In the genomic region with DNA sequence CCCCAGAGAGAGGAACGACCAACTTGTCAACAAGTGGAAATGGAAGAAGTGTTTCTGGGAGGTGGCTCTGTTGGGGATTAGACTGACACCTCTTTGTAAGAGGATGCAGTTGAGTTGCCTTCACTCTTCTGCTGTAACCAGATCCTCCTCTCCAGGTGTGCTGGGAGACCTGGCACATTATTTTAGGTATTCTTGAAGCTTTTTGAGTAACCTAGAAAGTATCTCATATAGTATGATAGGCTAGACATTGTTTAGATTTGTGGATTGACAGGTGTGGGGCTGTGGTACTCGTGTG, we compare ENCODE assay signal across 15 cellular contexts. TPM values are rescaled to one million over a fixed set of nuclear protein-coding genes. Genes with fewer than 3 reads are reported as not detected.
DNase-seq lines count a peak whose midpoint lies in the region; ATAC-seq and TF ChIP-seq lines count a peak whose summit lies in the region.
"Had no signal": no experiment of that assay in that cellular context is flagged by ENCODE, and none has a peak within 500 bp of the region (broad histone marks: within the 10 kb centered on the region; RNA-seq: fewer than 3 reads in every experiment).

No MANE protein-coding gene starts in this region.

- H3K27ac ChIP-seq in DOHH2 (ENCODE audit: low read depth, low read length) (no peak overlapping the region), stomach (peak overlapping the region in 1 of 5 donors; percentile 29)
- H3K27ac ChIP-seq: C4-2B, skin epidermis had no signal

- CTCF ChIA-PET in activated CD8-positive, alpha-beta T cell treated with anti-CD3 and anti-CD28 coated beads for 36 hours (lab: Charles Lee): interaction anchor here (1.7 kb wide), 1 partner anchor 14 kb away, joined by 5 read pairs; no protein-coding TSS in a partner anchor

- no peaks in the 10 kb centered on the region for H3K9me2 ChIP-seq in DOHH2 (replicated peaks; ENCODE audit: control insufficient read depth, low read length)

- peaks cover 6% of the 10 kb centered on the region for H3K36me3 Mint-ChIP-seq in T-helper 1 cell treated with Interleukin-12 subunit alpha and Interleukin-12 subunit beta and Interleukin-4 antibody, amounts not matched to agents 30 μg/mL and 1 μg/mL, for 36 hours (ENCODE audit: low read depth)
- peaks cover 4% of the 10 kb centered on the region for H3K36me3 Mint-ChIP-seq in activated CD8-positive, alpha-beta T cell treated with anti-CD3 and anti-CD28 coated beads for 36 hours (ENCODE audit: low read depth)
- H3K36me3 Mint-ChIP-seq in naive B cell: peaks cover 8 to 10% of the 10 kb centered on the region in 2 donors

- TF ChIP-seq CTCF in DOHH2 (IDR thresholded peaks at IDR 0.05; ENCODE audit: low read depth, low read length, poor library complexity, severe bottlenecking) (no peak), stomach (IDR thresholded peaks at IDR 0.05) (no peak)
- no peak for TF ChIP-seq CTCF in activated CD8-positive, alpha-beta T cell treated with anti-CD3 and anti-CD28 coated beads for 36 hours (IDR thresholded peaks at IDR 0.05)

- intact Hi-C loops in activated CD8-positive, alpha-beta T cell treated with anti-CD3 and anti-CD28 coated beads for 36 hours (cut with micrococcal nuclease): no loop called here
- intact Hi-C loops in stomach (cut with DNase I; ENCODE audit: low total_unique reads): no loop called here

- H3K4me2 ChIP-seq in DOHH2 (ENCODE audit: low read length): peak overlapping the region; percentile 41

- WGBS in stomach, 5 donors: 47 to 52% (median 49%) methylated on average over 2 of the region's 2 CpGs

- DNase-seq in T-helper 1 cell (no peak), naive B cell (no peak), stomach (no peak), 8988T (no peak)
- no peak for DNase-seq in activated CD8-positive, alpha-beta T cell treated with anti-CD3 and anti-CD28 coated beads for 36 hours
- DNase-seq: heart left ventricle, NCI-H345, nephron progenitor cell, SW 1271 had no signal

- TF ChIP-seq EP300 in stomach (IDR thresholded peaks at IDR 0.05): no peak

- ATAC-seq in activated CD8-positive, alpha-beta T cell treated with anti-CD3 and anti-CD28 coated beads for 36 hours: no peak
- no peak for ATAC-seq in naive B cell (ENCODE audit: low read depth in 2 of 2)
- ATAC-seq in HG02852 (IDR thresholded peaks at IDR 0.05; ENCODE audit: unreplicated experiment): no peak

- no peak for TF ChIP-seq POLR2A in stomach (IDR thresholded peaks at IDR 0.05)

- H3K4me1 ChIP-seq in DOHH2 (ENCODE audit: control insufficient read depth, low read length) (peaks cover 42% of the 10 kb centered on the region), stomach (peaks cover 0 to 36% (median 14%) of the 10 kb centered on the region in 4 donors)

- peaks cover 5% of the 10 kb centered on the region; the same call in 1 of the 2 replicates for H3K36me3 ChIP-seq in DOHH2 (ENCODE audit: control insufficient read depth, low read length)
- H3K36me3 ChIP-seq in stomach: no peaks in the 10 kb centered on the region
- H3K36me3 ChIP-seq: heart left ventricle had no signal

- H4K20me1 ChIP-seq in DOHH2 (ENCODE audit: control insufficient read depth, insufficient read depth, low read depth, low read length): peaks cover 4% of the 10 kb centered on the region; the same call in 1 of the 2 replicates

- peaks cover 27% of the 10 kb centered on the region for H3K4me1 Mint-ChIP-seq in T-helper 1 cell treated with Interleukin-12 subunit alpha and Interleukin-12 subunit beta and Interleukin-4 antibody, amounts not matched to agents 30 μg/mL and 1 μg/mL, for 36 hours (ENCODE audit: low read depth)
- H3K4me1 Mint-ChIP-seq in activated CD8-positive, alpha-beta T cell treated with anti-CD3 and anti-CD28 coated beads for 36 hours (ENCODE audit: low read depth): peaks cover 30% of the 10 kb centered on the region
- peaks cover 57 to 69% (median 66%) of the 10 kb centered on the region in 3 donors for H3K4me1 Mint-ChIP-seq in naive B cell

- POLR2A ChIA-PET in activated CD8-positive, alpha-beta T cell treated with anti-CD3 and anti-CD28 coated beads for 36 hours (lab: Charles Lee): interaction anchor here (0.6 kb wide), 1 partner anchor 388 kb away, joined by 3 read pairs; no protein-coding TSS in a partner anchor

- peaks cover 4% of the 10 kb centered on the region for H3K9me3 Mint-ChIP-seq in T-helper 1 cell treated with Interleukin-12 subunit alpha and Interleukin-12 subunit beta and Interleukin-4 antibody, amounts not matched to agents 30 μg/mL and 1 μg/mL, for 36 hours
- H3K9me3 Mint-ChIP-seq in activated CD8-positive, alpha-beta T cell treated with anti-CD3 and anti-CD28 coated beads for 36 hours: no peaks in the 10 kb centered on the region
- peaks cover 0 to 1% (median 0%) of the 10 kb centered on the region in 7 donors for H3K9me3 Mint-ChIP-seq in naive B cell

- H3K27ac Mint-ChIP-seq in T-helper 1 cell treated with Interleukin-12 subunit alpha and Interleukin-12 subunit beta and Interleukin-4 antibody, amounts not matched to agents 30 μg/mL and 1 μg/mL, for 36 hours: no peak overlapping the region
- H3K27ac Mint-ChIP-seq in activated CD8-positive, alpha-beta T cell treated with anti-CD3 and anti-CD28 coated beads for 36 hours: peak overlapping the region; percentile 69
- H3K27ac Mint-ChIP-seq in naive B cell: peak overlapping the region; percentile 66 to 94 (median 92)
- H3K27ac Mint-ChIP-seq: nephron progenitor cell had no signal

- H3K27me3 Mint-ChIP-seq in T-helper 1 cell treated with Interleukin-12 subunit alpha and Interleukin-12 subunit beta and Interleukin-4 antibody, amounts not matched to agents 30 μg/mL and 1 μg/mL, for 36 hours (ENCODE audit: low read depth): peaks cover 3% of the 10 kb centered on the region
- no peaks in the 10 kb centered on the region for H3K27me3 Mint-ChIP-seq in activated CD8-positive, alpha-beta T cell treated with anti-CD3 and anti-CD28 coated beads for 36 hours
- H3K27me3 Mint-ChIP-seq in naive B cell: no peaks in the 10 kb centered on the region

- H3K9me3 ChIP-seq in DOHH2 (ENCODE audit: control insufficient read depth, insufficient read depth, low read length) (no peaks in the 10 kb centered on the region), stomach (no peaks in the 10 kb centered on the region)
- H3K9me3 ChIP-seq: heart left ventricle, tibial nerve had no signal

- H3K79me2 ChIP-seq in DOHH2 (ENCODE audit: control insufficient read depth, low read length): peaks cover 72% of the 10 kb centered on the region

- H3K4me3 ChIP-seq in DOHH2 (ENCODE audit: low read length) (peak overlapping the region; percentile 6; the same call in 1 of the 2 replicates), stomach (no peak overlapping the region)
- H3K4me3 ChIP-seq: heart left ventricle, skin epidermis, tibial nerve had no signal

- H3K4me3 Mint-ChIP-seq in T-helper 1 cell treated with Interleukin-12 subunit alpha and Interleukin-12 subunit beta and Interleukin-4 antibody, amounts not matched to agents 30 μg/mL and 1 μg/mL, for 36 hours: peak overlapping the region; percentile 29
- peak overlapping the region; percentile 33 for H3K4me3 Mint-ChIP-seq in activated CD8-positive, alpha-beta T cell treated with anti-CD3 and anti-CD28 coated beads for 36 hours
- peak overlapping the region in 7 of 8 donors; percentile 16 to 72 (median 51) for H3K4me3 Mint-ChIP-seq in naive B cell
- H3K4me3 Mint-ChIP-seq: nephron progenitor cell had no signal

- peaks cover 5% of the 10 kb centered on the region; the same call in 1 of the 2 replicates for H3F3A ChIP-seq in DOHH2 (ENCODE audit: control insufficient read depth, insufficient read depth)

- H3K27me3 ChIP-seq in DOHH2 (ENCODE audit: control insufficient read depth, low read length) (no peaks in the 10 kb centered on the region), stomach (no peaks in the 10 kb centered on the region)
- H3K27me3 ChIP-seq: heart left ventricle, tibial nerve had no signal

RNA-seq across cellular contexts. Expression of gene SNX30, which starts 21.6 kb away (rescaled TPM):
- 1 to 10 TPM; 3.8 to 3.9 TPM for total RNA-seq in activated CD8-positive, alpha-beta T cell treated with anti-CD3 and anti-CD28 coated beads for 36 hours
- polyA plus RNA-seq in naive B cell (ENCODE audit: low read depth in 6 of 6): 1 to 10 TPM; 1.6 to 5.3 (median 4.5) TPM
- total RNA-seq in stomach: 10 to 100 TPM in 3 of 5 donors, 1 to 10 TPM in 2; 1.2 to 37.1 (median 16.3) TPM
- 1 to 10 TPM; 1.5 to 4.0 (median 3.1) TPM for polyA plus RNA-seq in stomach

RNA-seq across cellular contexts. Expression of gene INIP, which starts 54.2 kb away (rescaled TPM):
- total RNA-seq in activated CD8-positive, alpha-beta T cell treated with anti-CD3 and anti-CD28 coated beads for 36 hours: 10 to 100 TPM; 28.9 to 31.0 TPM
- polyA plus RNA-seq in naive B cell (ENCODE audit: low read depth in 6 of 6) (10 to 100 TPM; 25.0 to 44.8 (median 38.2) TPM), stomach (10 to 100 TPM in 2 of 3 donors, 1 to 10 TPM in 1; 4.6 to 14.8 (median 11.4) TPM)
- total RNA-seq in stomach: 10 to 100 TPM in 4 of 5 donors, not detected in 1; 11.6 to 20.2 (median 12.9) TPM
